In genomic region chr12:58896278-58896677, GRCh38 we compare ENCODE assay signal across 24 cellular contexts. TPM values are rescaled to one million over a fixed set of nuclear protein-coding genes. Genes with fewer than 3 reads are reported as not detected.
DNase-seq lines count a peak whose midpoint lies in the region; ATAC-seq and TF ChIP-seq lines count a peak whose summit lies in the region.
"Had no signal": no experiment of that assay in that cellular context is flagged by ENCODE, and none has a peak within 500 bp of the region (broad histone marks: within the 10 kb centered on the region; RNA-seq: fewer than 3 reads in every experiment).

No MANE protein-coding gene starts in this region.

- H3K4me2 ChIP-seq in smooth muscle cell, result no peak overlapping the region
- H3K4me2 ChIP-seq: A549, KMS-11 had no signal

- H3K36me3 ChIP-seq in smooth muscle cell (ENCODE audit: low read depth) (no peaks in the 10 kb centered on the region), esophagus muscularis mucosa (no peaks in the 10 kb centered on the region)
- H3K36me3 ChIP-seq: neutrophil, upper lobe of left lung had no signal

- H3K79me2 ChIP-seq in smooth muscle cell (ENCODE audit: low read depth), result no peaks in the 10 kb centered on the region

- H3K27me3 ChIP-seq in foreskin keratinocyte (no peaks in the 10 kb centered on the region), smooth muscle cell (ENCODE audit: low read depth) (no peaks in the 10 kb centered on the region), esophagus muscularis mucosa (no peaks in the 10 kb centered on the region)
- H3K27me3 ChIP-seq: neutrophil, SJSA1, upper lobe of left lung had no signal

- H3F3A ChIP-seq in smooth muscle cell (ENCODE audit: low read depth), result no peaks in the 10 kb centered on the region

- no peak overlapping the region for H3K4me3 ChIP-seq in smooth muscle cell
- H3K4me3 ChIP-seq in esophagus muscularis mucosa, result no peak overlapping the region
- H3K4me3 ChIP-seq: A549, psoas muscle, SJSA1, upper lobe of left lung had no signal

- peak; percentile 69 for ATAC-seq in foreskin keratinocyte
- no peak for ATAC-seq in left cardiac atrium
- ATAC-seq: A549; activated CD8-positive, alpha-beta memory T cell treated with anti-CD3 and anti-CD28 coated beads, Interleukin-2, amount 10 ng/mL, durations not matched to agents 7 days and 5 days; CD8-positive, alpha-beta T cell; psoas muscle had no signal

- DNase-seq in DMS153 (lab: John Stamatoyannopoulos, UW) (peak; percentile 60), HT-29 (ENCODE audit: low spot score) (peak; percentile 18), NCI-H748 (lab: John Stamatoyannopoulos, UW; ENCODE audit: unreplicated experiment) (peak; percentile 82), foreskin keratinocyte (peak in 1 of 2 donors; percentile 70), smooth muscle cell (lab: John Stamatoyannopoulos, UW; ENCODE audit: unreplicated experiment) (no peak), esophagus muscularis mucosa (ENCODE audit: extremely low spot score) (no peak), left cardiac atrium (no peak), RWPE1 (ENCODE audit: low spot score) (no peak)
- DNase-seq: activated CD4-positive, alpha-beta T cell treated with anti-CD3 and anti-CD28 coated beads for 48 hours; activated CD8-positive, alpha-beta memory T cell treated with anti-CD3 and anti-CD28 coated beads, Interleukin-2, amount 10 ng/mL, durations not matched to agents 7 days and 5 days; activated naive CD4-positive, alpha-beta T cell treated with anti-CD3 and anti-CD28 coated beads for 36 hours; amniotic stem cell; CD8-positive, alpha-beta T cell; GOT3; NCI-H1930; NCI-H446 treated with DMSO at 0.1 percent for 48 hours; NK-92 treated with Interleukin-12 subunit alpha and Interleukin-12 subunit beta, amount 100 ng/mL, for 24 hours; psoas muscle; T-helper 1 cell; upper lobe of left lung had no signal

- WGBS in smooth muscle cell (ENCODE audit: low lambda C conversion rate), result 56% methylated on average over 1 of the region's 1 CpG
- WGBS in esophagus muscularis mucosa, result 58% methylated on average over 1 of the region's 1 CpG

- intact Hi-C loops in esophagus muscularis mucosa (cut with DNase I), result no loop called here
- intact Hi-C loops in left cardiac atrium (cut with DNase I), result no loop called here

- no peak overlapping the region for H2AFZ ChIP-seq in smooth muscle cell (ENCODE audit: low read depth)

- TF ChIP-seq POLR2A in esophagus muscularis mucosa (IDR thresholded peaks at IDR 0.05; ENCODE audit: low read depth), result no peak

- CTCF ChIA-PET in RWPE1 (lab: Yijun Ruan, JAX), result no interaction called here

- no peaks in the 10 kb centered on the region for H3K9me3 ChIP-seq in smooth muscle cell (replicated peaks; ENCODE audit: low read depth)
- H3K9me3 ChIP-seq in esophagus muscularis mucosa, result no peaks in the 10 kb centered on the region
- H3K9me3 ChIP-seq: A549, neutrophil, psoas muscle, SJSA1, upper lobe of left lung had no signal

- peaks cover 39% of the 10 kb centered on the region for H3K4me1 ChIP-seq in foreskin keratinocyte
- no peaks in the 10 kb centered on the region for H3K4me1 ChIP-seq in smooth muscle cell (ENCODE audit: low read depth)
- H3K4me1 ChIP-seq in esophagus muscularis mucosa, result peaks cover 30 to 78% (median 73%) of the 10 kb centered on the region in 4 donors
- H3K4me1 ChIP-seq: A549 had no signal

- no peak overlapping the region for H3K9ac ChIP-seq in smooth muscle cell (ENCODE audit: low read depth)
- H3K9ac ChIP-seq: KMS-11 had no signal

- no peak for TF ChIP-seq EP300 in esophagus muscularis mucosa (IDR thresholded peaks at IDR 0.05)

- peaks cover 5% of the 10 kb centered on the region for H4K20me1 ChIP-seq in smooth muscle cell (ENCODE audit: low read depth)

- POLR2A ChIA-PET in RWPE1 (lab: Yijun Ruan, JAX; ENCODE audit: low non-redundant PET), result no interaction called here

- TF ChIP-seq CTCF in foreskin keratinocyte (conservative IDR thresholded peaks at IDR 0.05) (no peak), smooth muscle cell (IDR thresholded peaks at IDR 0.05; ENCODE audit: borderline replicate concordance, insufficient read depth, poor library complexity, severe bottlenecking) (no peak), esophagus muscularis mucosa (IDR thresholded peaks at IDR 0.05) (no peak), RWPE1 (conservative IDR thresholded peaks at IDR 0.05; ENCODE audit: low read depth) (no peak)

- H3K27ac ChIP-seq in foreskin keratinocyte, result no peak overlapping the region
- H3K27ac ChIP-seq in smooth muscle cell (ENCODE audit: low read depth), result no peak overlapping the region
- no peak overlapping the region for H3K27ac ChIP-seq in esophagus muscularis mucosa (replicated peaks in 1 of 4)
- no peak overlapping the region for H3K27ac ChIP-seq in RWPE1
- H3K27ac ChIP-seq: A549, KMS-11, neutrophil, psoas muscle, SJSA1, upper lobe of left lung had no signal

RNA-seq across cellular contexts. Expression of gene LRIG3, which starts 24.0 kb away (rescaled TPM):
- total RNA-seq in HT-29 (2014; rRNA removed; shearing (Covaris generic)), result 9.8 and 10.7 TPM in 2 replicates
- total RNA-seq in foreskin keratinocyte (25.9 TPM in 2 replicates), smooth muscle cell (19.9 and 22.4 TPM in 2 replicates), esophagus muscularis mucosa (10 to 100 TPM; 42.4 to 56.5 (median 50.4) TPM), left cardiac atrium (10 to 100 TPM in 1 of 2 donors, 1 to 10 TPM in 1; 7.3 to 13.0 TPM)
- polyA plus RNA-seq in foreskin keratinocyte (4.8 and 6.6 TPM in 2 replicates), smooth muscle cell (6.7 and 9.0 TPM in 2 replicates)
- total RNA-seq: activated naive CD4-positive, alpha-beta T cell treated with anti-CD3 and anti-CD28 coated beads for 36 hours; CD8-positive, alpha-beta T cell had no signal

Comparison
In these comparisons a context has a peak if more than half of its experiments do, and no peak if none do; other contexts are left out.
1. DNase-seq: peak in DMS153 (single experiment), HT-29 (single experiment) and NCI-H748 (single experiment); none in smooth muscle cell (single experiment), esophagus muscularis mucosa (single experiment), left cardiac atrium (single experiment) and RWPE1 (single experiment).